ENCODE assay signal across 8 cellular contexts in genomic region chr7:148501707-148502139, GRCh38.
DNase-seq lines count a peak whose midpoint lies in the region; ATAC-seq and TF ChIP-seq lines count a peak whose summit lies in the region.

No MANE protein-coding gene starts in this region.

- H3K36me3 ChIP-seq in right atrium auricular region: no peaks in the 10 kb centered on the region

- no peaks in the 10 kb centered on the region for H3K9me3 ChIP-seq in right atrium auricular region

- peaks cover 0 to 5% of the 10 kb centered on the region in 2 donors for H3K4me1 ChIP-seq in right atrium auricular region

- CTCF ChIA-PET in RWPE1 (lab: Yijun Ruan, JAX): no interaction called here

- no peak for TF ChIP-seq CTCF in right atrium auricular region (IDR thresholded peaks at IDR 0.05)
- no peak for TF ChIP-seq CTCF in RWPE1 (conservative IDR thresholded peaks at IDR 0.05; ENCODE audit: low read depth)

- no peak overlapping the region for H3K27ac ChIP-seq in right atrium auricular region
- H3K27ac ChIP-seq in RWPE1: no peak overlapping the region

- POLR2A ChIA-PET in RWPE1 (lab: Yijun Ruan, JAX; ENCODE audit: low non-redundant PET): no interaction called here

- no peaks in the 10 kb centered on the region for H3K27me3 ChIP-seq in right atrium auricular region

- DNase-seq in NCI-H526 (lab: John Stamatoyannopoulos, UW) (peak; percentile 55 to 68), right atrium auricular region (ENCODE audit: low spot score) (no peak), sciatic nerve (ENCODE audit: low spot score) (no peak), hepatic stellate cell (ENCODE audit: low spot score) (no peak), amniotic stem cell (lab: John Stamatoyannopoulos, UW) (no peak), RWPE1 (ENCODE audit: low spot score) (no peak)

- peak overlapping the region; percentile 13 to 24 for H3K4me3 ChIP-seq in right atrium auricular region

- ATAC-seq in GM18907 (IDR thresholded peaks at IDR 0.05; ENCODE audit: unreplicated experiment) (peak; percentile 88), HG02610 (IDR thresholded peaks at IDR 0.05; ENCODE audit: unreplicated experiment) (peak; percentile 78), sciatic nerve (no peak)

- intact Hi-C loops in sciatic nerve (cut with DNase I): loop anchor here (10.0 kb wide), 1 partner anchor 463 kb away; no protein-coding TSS in a partner anchor

Comparison
In these comparisons a context has a peak if more than half of its experiments do, and no peak if none do; other contexts are left out.
1. DNase-seq: peak in NCI-H526 (2 of 2); none in right atrium auricular region (single experiment), sciatic nerve (single experiment), hepatic stellate cell (single experiment), amniotic stem cell (single experiment) and RWPE1 (single experiment).